7 cellular contexts compared by ENCODE assay signal in genomic region chr2:119290859-119291587, GRCh38.
A peak's percentile ranks its signal among the peaks of the same experiment; 100 is the strongest.
DNase-seq lines count a peak whose midpoint lies in the region; ATAC-seq and TF ChIP-seq lines count a peak whose summit lies in the region.

No MANE protein-coding gene starts in this region.

- WGBS in psoas muscle, 3 donors = 36 to 68% (median 58%) methylated on average over 15 of the region's 15 CpGs

- TF ChIP-seq CTCF in GM12874 (IDR thresholded peaks at IDR 0.05; ENCODE audit: insufficient read depth, low read depth, low read length) (peak; percentile 83), psoas muscle (IDR thresholded peaks at IDR 0.05) (peak; percentile 85)

- peaks cover 10% of the 10 kb centered on the region for H3K27me3 ChIP-seq in NT2/D1 (ENCODE audit: insufficient read depth, insufficient read length)
- H3K27me3 ChIP-seq in psoas muscle (ENCODE audit: insufficient read depth in 3 of 3, low read length in 2 of 3) = no peaks in the 10 kb centered on the region

- H3K27ac ChIP-seq in psoas muscle = no peak overlapping the region

- H3K4me1 ChIP-seq in NT2/D1 (ENCODE audit: insufficient read depth, insufficient read length) (peaks cover 5% of the 10 kb centered on the region), psoas muscle (peaks cover 12% of the 10 kb centered on the region)

- H3K9me3 ChIP-seq in NT2/D1 (ENCODE audit: insufficient read depth, low read length) (no peaks in the 10 kb centered on the region), psoas muscle (no peaks in the 10 kb centered on the region)

- intact Hi-C loops in psoas muscle (cut with DNase I) = loop anchor here (2.0 to 10.0 kb wide), 5 partner anchors 66 to 409 kb away; partner anchors contain the start of gene STEAP3 (in 1 of the 2)

- DNase-seq in NT2/D1 (ENCODE audit: low read depth, low spot score) (peak; percentile 80), glomerular visceral epithelial cell (ENCODE audit: extremely low spot score) (peak; percentile 78), psoas muscle (peak; percentile 74 to 86)
- peak; percentile 33 to 60 for DNase-seq in activated T-helper 1 cell treated with anti-CD3 and anti-CD28 coated beads, Interleukin-2, amount 50 U/mL, for 16 hours (ENCODE audit: low read depth in 1 of 2, low spot score in 1 of 2)

- H3K36me3 ChIP-seq in NT2/D1 (ENCODE audit: insufficient read depth, insufficient read length, low read length) = no peaks in the 10 kb centered on the region
- no peaks in the 10 kb centered on the region for H3K36me3 ChIP-seq in psoas muscle (ENCODE audit: insufficient read depth in 1 of 2, low read depth in 1 of 2)

- peak; percentile 95 for ATAC-seq in HG03571 (IDR thresholded peaks at IDR 0.05; ENCODE audit: unreplicated experiment)
- peak; percentile 83 to 85 (median 83) for ATAC-seq in psoas muscle
- no peak for ATAC-seq in GM19035 (IDR thresholded peaks at IDR 0.05; ENCODE audit: unreplicated experiment)

- H3K9ac ChIP-seq in NT2/D1 (ENCODE audit: insufficient read length, low read depth) = no peak overlapping the region

- H3K4me3 ChIP-seq in NT2/D1 (ENCODE audit: insufficient read length, low read depth) = no peak overlapping the region
- H3K4me3 ChIP-seq in psoas muscle = no peak overlapping the region
